In the genomic region with DNA sequence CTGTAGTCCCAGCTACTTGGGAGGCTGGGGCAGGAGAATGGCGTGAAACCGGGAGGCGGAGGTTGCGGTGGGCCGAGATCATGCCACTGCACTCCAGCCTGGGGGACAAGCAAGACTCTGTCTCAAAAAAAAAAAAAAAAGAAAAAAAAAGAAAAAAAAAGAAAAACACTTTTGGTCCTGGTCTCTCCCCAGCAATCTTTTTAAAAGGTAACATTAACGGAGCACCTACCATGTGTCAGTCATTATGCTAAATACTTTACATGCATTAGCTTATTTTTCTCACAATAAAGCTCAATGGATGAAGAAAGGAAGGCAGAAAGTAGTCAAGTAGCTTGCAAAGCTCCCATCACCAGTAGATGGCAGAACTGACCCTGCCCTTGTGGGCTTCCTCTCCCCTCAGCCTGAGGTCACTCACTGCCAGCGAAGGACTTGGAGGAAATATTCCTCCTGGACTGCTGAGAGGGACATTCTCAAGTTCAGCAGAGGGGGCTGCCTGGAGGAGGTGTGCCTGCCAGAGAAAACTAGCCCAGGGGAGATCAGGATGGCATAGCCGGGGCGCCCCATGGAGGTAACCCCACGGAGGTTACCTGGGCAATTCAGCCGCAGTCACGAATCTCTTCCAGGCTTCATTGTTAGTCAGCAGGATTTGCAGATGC, we compare ENCODE assay signal across 8 cellular contexts. TPM values are rescaled to one million over a fixed set of nuclear protein-coding genes. Genes with fewer than 3 reads are reported as not detected.
DNase-seq lines count a peak whose midpoint lies in the region; ATAC-seq and TF ChIP-seq lines count a peak whose summit lies in the region.

No MANE protein-coding gene starts in this region.

- ATAC-seq in GM21786 (IDR thresholded peaks at IDR 0.05; ENCODE audit: unreplicated experiment): no peak

- no peak overlapping the region for H3K27ac ChIP-seq in WERI-Rb-1
- peak overlapping the region in 3 of 4 donors; percentile 13 to 58 (median 57) for H3K27ac ChIP-seq in esophagus muscularis mucosa (replicated peaks in 1 of 4)

- no peak for TF ChIP-seq POLR2A in esophagus muscularis mucosa (IDR thresholded peaks at IDR 0.05; ENCODE audit: low read depth)

- H3K27me3 Mint-ChIP-seq in activated T-helper 2 cell treated with anti-CD3 and anti-CD28 coated beads, Interferon-gamma antibody, Interleukin-2, Interleukin-4, amounts not matched to agents 10 μg/mL and 5 μg/mL and 100 μg/mL, durations not matched to agents 14 hours and 24 hours and 36 hours (ENCODE audit: low read depth): no peaks in the 10 kb centered on the region

- H3K9me3 ChIP-seq in MG63 (no peaks in the 10 kb centered on the region), WERI-Rb-1 (ENCODE audit: severe bottlenecking) (no peaks in the 10 kb centered on the region), esophagus muscularis mucosa (no peaks in the 10 kb centered on the region)

- H3K9me3 Mint-ChIP-seq in activated T-helper 2 cell treated with anti-CD3 and anti-CD28 coated beads, Interferon-gamma antibody, Interleukin-2, Interleukin-4, amounts not matched to agents 10 μg/mL and 5 μg/mL and 100 μg/mL, durations not matched to agents 14 hours and 24 hours and 36 hours: no peaks in the 10 kb centered on the region

- H3K4me3 ChIP-seq in MG63 (no peak overlapping the region), WERI-Rb-1 (ENCODE audit: low read depth, low read length) (peak overlapping the region; percentile 19), esophagus muscularis mucosa (no peak overlapping the region)

- no peaks in the 10 kb centered on the region for H3K36me3 ChIP-seq in MG63
- H3K36me3 ChIP-seq in WERI-Rb-1: no peaks in the 10 kb centered on the region
- H3K36me3 ChIP-seq in esophagus muscularis mucosa: peaks cover 0 to 74% (median 51%) of the 10 kb centered on the region in 4 donors

- TF ChIP-seq EP300 in esophagus muscularis mucosa (IDR thresholded peaks at IDR 0.05): no peak

- 71% methylated on average over 12 of the region's 12 CpGs for WGBS in esophagus muscularis mucosa

- TF ChIP-seq CTCF in WERI-Rb-1 (IDR thresholded peaks at IDR 0.05; ENCODE audit: low read depth, low read length) (peak; percentile 81), esophagus muscularis mucosa (IDR thresholded peaks at IDR 0.05) (peak; percentile 68 to 83 (median 79))

- H3K36me3 Mint-ChIP-seq in activated T-helper 2 cell treated with anti-CD3 and anti-CD28 coated beads, Interferon-gamma antibody, Interleukin-2, Interleukin-4, amounts not matched to agents 10 μg/mL and 5 μg/mL and 100 μg/mL, durations not matched to agents 14 hours and 24 hours and 36 hours (ENCODE audit: low read depth): peaks cover 58% of the 10 kb centered on the region

- peaks cover 24 to 40% (median 32%) of the 10 kb centered on the region in 4 donors for H3K4me1 ChIP-seq in esophagus muscularis mucosa

- H3K27me3 ChIP-seq in MG63 (no peaks in the 10 kb centered on the region), WERI-Rb-1 (ENCODE audit: insufficient read depth, low read depth, severe bottlenecking) (peaks cover 4% of the 10 kb centered on the region), esophagus muscularis mucosa (no peaks in the 10 kb centered on the region)

- intact Hi-C loops in esophagus muscularis mucosa (cut with DNase I): loop anchor here (2.0 to 5.0 kb wide), 2 partner anchors 38 to 342 kb away; no protein-coding TSS in a partner anchor
- intact Hi-C loops in activated T-helper 2 cell treated with anti-CD3 and anti-CD28 coated beads, Interferon-gamma antibody, Interleukin-2, Interleukin-4, amounts not matched to agents 10 μg/mL and 5 μg/mL and 100 μg/mL, durations not matched to agents 14 hours and 24 hours and 36 hours (cut with micrococcal nuclease): loop anchor here (1.0 kb wide), 1 partner anchor 35 kb away; no protein-coding TSS in a partner anchor

- DNase-seq in activated CD8-positive, alpha-beta memory T cell treated with anti-CD3 and anti-CD28 coated beads for 24 hours: peak; percentile 69
- DNase-seq in activated CD8-positive, alpha-beta memory T cell treated with anti-CD3 and anti-CD28 coated beads, Interleukin-2, amount 50 U/mL, for 48 hours: no peak
- DNase-seq in MG63 (peak; percentile 61), WERI-Rb-1 (peak; percentile 79), esophagus muscularis mucosa (ENCODE audit: extremely low spot score) (no peak), mucosa of gallbladder (ENCODE audit: low spot score) (peak; percentile 76)
- DNase-seq in activated T-helper 2 cell treated with anti-CD3 and anti-CD28 coated beads, Interferon-gamma antibody, Interleukin-2, Interleukin-4, amounts not matched to agents 10 μg/mL and 5 μg/mL and 100 μg/mL, durations not matched to agents 14 hours and 24 hours and 36 hours (ENCODE audit: low spot score): no peak

- no peak overlapping the region for H3K27ac Mint-ChIP-seq in activated T-helper 2 cell treated with anti-CD3 and anti-CD28 coated beads, Interferon-gamma antibody, Interleukin-2, Interleukin-4, amounts not matched to agents 10 μg/mL and 5 μg/mL and 100 μg/mL, durations not matched to agents 14 hours and 24 hours and 36 hours

- H3K4me1 Mint-ChIP-seq in activated T-helper 2 cell treated with anti-CD3 and anti-CD28 coated beads, Interferon-gamma antibody, Interleukin-2, Interleukin-4, amounts not matched to agents 10 μg/mL and 5 μg/mL and 100 μg/mL, durations not matched to agents 14 hours and 24 hours and 36 hours (ENCODE audit: low read depth): peaks cover 3% of the 10 kb centered on the region

- no peak overlapping the region for H3K4me3 Mint-ChIP-seq in activated T-helper 2 cell treated with anti-CD3 and anti-CD28 coated beads, Interferon-gamma antibody, Interleukin-2, Interleukin-4, amounts not matched to agents 10 μg/mL and 5 μg/mL and 100 μg/mL, durations not matched to agents 14 hours and 24 hours and 36 hours (ENCODE audit: low read depth)

RNA-seq across cellular contexts. Expression of a gene that starts 15.5 kb away (rescaled TPM):
- total RNA-seq in MG63 (2014; rRNA removed; shearing (Covaris generic); ENCODE audit: low replicate concordance): 11.8 and 17.6 TPM in 2 replicates
- 10 to 100 TPM; 36.5 to 76.3 (median 52.8) TPM for total RNA-seq in esophagus muscularis mucosa
- total RNA-seq in mucosa of gallbladder: 20.9 TPM
- total RNA-seq in activated T-helper 2 cell treated with anti-CD3 and anti-CD28 coated beads, Interferon-gamma antibody, Interleukin-2, Interleukin-4, amounts not matched to agents 10 μg/mL and 5 μg/mL and 100 μg/mL, durations not matched to agents 14 hours and 24 hours and 36 hours: 35.6 and 48.3 TPM in 2 replicates

RNA-seq across cellular contexts. Expression of a gene that starts 56.6 kb away (rescaled TPM):
- total RNA-seq in MG63 (2014; rRNA removed; shearing (Covaris generic); ENCODE audit: low replicate concordance): not detected in 2 replicates
- 10 to 100 TPM in 1 of 4 donors, 1 to 10 TPM in 2, under 1 TPM in 1; 0.19 to 24.7 (median 1.6) TPM for total RNA-seq in esophagus muscularis mucosa
- 3.4 TPM for total RNA-seq in mucosa of gallbladder
- 0.48 and 0.52 TPM in 2 replicates for total RNA-seq in activated T-helper 2 cell treated with anti-CD3 and anti-CD28 coated beads, Interferon-gamma antibody, Interleukin-2, Interleukin-4, amounts not matched to agents 10 μg/mL and 5 μg/mL and 100 μg/mL, durations not matched to agents 14 hours and 24 hours and 36 hours

Comparison
In these comparisons a context has a peak if more than half of its experiments do, and no peak if none do; other contexts are left out.
1. DNase-seq: peak in activated CD8-positive, alpha-beta memory T cell treated with anti-CD3 and anti-CD28 coated beads for 24 hours (single experiment), MG63 (single experiment), WERI-Rb-1 (single experiment) and mucosa of gallbladder (single experiment); none in activated CD8-positive, alpha-beta memory T cell treated with anti-CD3 and anti-CD28 coated beads, Interleukin-2, amount 50 U/mL, for 48 hours (single experiment), esophagus muscularis mucosa (single experiment) and activated T-helper 2 cell treated with anti-CD3 and anti-CD28 coated beads, Interferon-gamma antibody, Interleukin-2, Interleukin-4, amounts not matched to agents 10 μg/mL and 5 μg/mL and 100 μg/mL, durations not matched to agents 14 hours and 24 hours and 36 hours (single experiment).